Comparison of ENCODE assay signal across 16 cellular contexts in genomic region chr1:170114916-170115315, GRCh38. TPM values are rescaled to one million over a fixed set of nuclear protein-coding genes. Genes with fewer than 3 reads are reported as not detected.
DNase-seq lines count a peak whose midpoint lies in the region; ATAC-seq, FAIRE-seq and TF ChIP-seq lines count a peak whose summit lies in the region.
"Had no signal": no experiment of that assay in that cellular context is flagged by ENCODE, and none has a peak within 500 bp of the region (broad histone marks: within the 10 kb centered on the region; RNA-seq: fewer than 3 reads in every experiment).

No MANE protein-coding gene starts in this region.

- no peak overlapping the region for H3K27ac ChIP-seq in GM23338 (ENCODE audit: low read depth)
- no peak overlapping the region for H3K27ac ChIP-seq in neural progenitor cell
- H3K27ac ChIP-seq in kidney (ENCODE audit: low read depth in 2 of 2, low read length in 2 of 2): no peak overlapping the region
- H3K27ac ChIP-seq: dorsolateral prefrontal cortex, suprapubic skin had no signal

- H3K9me2 ChIP-seq in GM23338 (ENCODE audit: insufficient read depth): no peaks in the 10 kb centered on the region

- TF ChIP-seq CTCF in GM23338 (conservative IDR thresholded peaks at IDR 0.05; ENCODE audit: low read depth in 2 of 2) (no peak), neural progenitor cell (IDR thresholded peaks at IDR 0.05) (no peak), kidney (IDR thresholded peaks at IDR 0.05; ENCODE audit: borderline replicate concordance, extremely low read depth, insufficient read depth) (no peak)

- H3K4me3 ChIP-seq in GM23338 (no peak overlapping the region), neural progenitor cell (no peak overlapping the region), kidney (ENCODE audit: low read length in 2 of 2) (no peak overlapping the region)
- H3K4me3 ChIP-seq: dorsolateral prefrontal cortex, suprapubic skin had no signal

- H3K27me3 ChIP-seq in GM23338 (ENCODE audit: insufficient read depth): no peaks in the 10 kb centered on the region
- H3K27me3 ChIP-seq in neural progenitor cell: no peaks in the 10 kb centered on the region
- H3K27me3 ChIP-seq: suprapubic skin had no signal

- H3K27me3 Mint-ChIP-seq in GM23338 (ENCODE audit: insufficient read depth, low read depth, poor library complexity): no peaks in the 10 kb centered on the region
- no peaks in the 10 kb centered on the region for H3K27me3 Mint-ChIP-seq in neural progenitor cell (ENCODE audit: insufficient read depth, low read depth)

- ATAC-seq in GM23338: no peak
- no peak for ATAC-seq in HG03108 (IDR thresholded peaks at IDR 0.05; ENCODE audit: unreplicated experiment)

- H3K27ac Mint-ChIP-seq in GM23338 (no peak overlapping the region), neural progenitor cell (no peak overlapping the region)
- H3K27ac Mint-ChIP-seq: activated naive CD4-positive, alpha-beta T cell treated with anti-CD3 and anti-CD28 coated beads, Interleukin-2, amount 50 U/mL, for 24 hours; memory B cell had no signal

- H2AFZ ChIP-seq in GM23338 (no peak overlapping the region), neural progenitor cell (replicated peaks) (no peak overlapping the region)

- H3K9ac ChIP-seq in neural progenitor cell (no peak overlapping the region), kidney (ENCODE audit: low read length in 2 of 2) (no peak overlapping the region)

- no peaks in the 10 kb centered on the region for H3K4me1 ChIP-seq in GM23338 (ENCODE audit: insufficient read depth)
- no peaks in the 10 kb centered on the region for H3K4me1 ChIP-seq in neural progenitor cell
- H3K4me1 ChIP-seq in kidney (ENCODE audit: control insufficient read depth in 1 of 2, insufficient read depth in 1 of 2, low read depth in 1 of 2, low read length in 2 of 2): no peaks in the 10 kb centered on the region
- H3K4me1 ChIP-seq: suprapubic skin had no signal

- H4K20me1 ChIP-seq in GM23338 (replicated peaks; ENCODE audit: insufficient read depth) (no peaks in the 10 kb centered on the region), neural progenitor cell (ENCODE audit: low read depth) (no peaks in the 10 kb centered on the region)

- H3K4me2 ChIP-seq in GM23338 (no peak overlapping the region), neural progenitor cell (no peak overlapping the region)

- FAIRE-seq in kidney (lab: Jason Lieb, UNC): no peak

- H3K36me3 Mint-ChIP-seq in GM23338 (ENCODE audit: low read depth): peaks cover 21% of the 10 kb centered on the region
- no peaks in the 10 kb centered on the region for H3K36me3 Mint-ChIP-seq in neural progenitor cell

- H3K4me3 Mint-ChIP-seq in GM23338 (no peak overlapping the region), neural progenitor cell (no peak overlapping the region)
- H3K4me3 Mint-ChIP-seq: activated naive CD4-positive, alpha-beta T cell treated with anti-CD3 and anti-CD28 coated beads, Interleukin-2, amount 50 U/mL, for 24 hours; memory B cell had no signal

- peak; percentile 18 for DNase-seq in GM23338 (ENCODE audit: low spot score)
- peak; percentile 62 for DNase-seq in OCI-M1 (lab: John Stamatoyannopoulos, UW)
- peak; percentile 37 for DNase-seq in dermis blood vessel endothelial cell
- DNase-seq in neural progenitor cell (ENCODE audit: low spot score): peak; percentile 57
- no peak for DNase-seq in 8988T
- no peak for DNase-seq in kidney
- no peak for DNase-seq in hypothalamus (lab: John Stamatoyannopoulos, UW)
- DNase-seq: dorsolateral prefrontal cortex, head of caudate nucleus, NCI-H1417, NCI-H774 had no signal

- H3K9me3 Mint-ChIP-seq in GM23338 (peaks cover 57% of the 10 kb centered on the region), neural progenitor cell (peaks cover 7% of the 10 kb centered on the region)

- no peaks in the 10 kb centered on the region for H3K9me3 ChIP-seq in neural progenitor cell (ENCODE audit: low read depth)
- peaks cover 0 to 2% of the 10 kb centered on the region in 2 donors for H3K9me3 ChIP-seq in kidney (ENCODE audit: control insufficient read depth in 1 of 2, low read length in 2 of 2)
- H3K9me3 ChIP-seq: suprapubic skin had no signal

- H3F3A ChIP-seq in GM23338 (replicated peaks; ENCODE audit: low read depth): no peaks in the 10 kb centered on the region
- H3F3A ChIP-seq in neural progenitor cell (ENCODE audit: low read depth): no peaks in the 10 kb centered on the region

- H3K4me1 Mint-ChIP-seq in GM23338: no peaks in the 10 kb centered on the region
- H3K4me1 Mint-ChIP-seq in neural progenitor cell: no peaks in the 10 kb centered on the region
- H3K4me1 Mint-ChIP-seq: activated naive CD4-positive, alpha-beta T cell treated with anti-CD3 and anti-CD28 coated beads, Interleukin-2, amount 50 U/mL, for 24 hours; memory B cell had no signal

- intact Hi-C loops in kidney (cut with DNase I): no loop called here

- H3K36me3 ChIP-seq in GM23338 (ENCODE audit: insufficient read depth) (no peaks in the 10 kb centered on the region), neural progenitor cell (no peaks in the 10 kb centered on the region), kidney (ENCODE audit: control insufficient read depth in 1 of 2, insufficient read depth in 2 of 2, low read length in 2 of 2) (no peaks in the 10 kb centered on the region)
- H3K36me3 ChIP-seq: suprapubic skin had no signal

- H3K79me2 ChIP-seq in GM23338 (replicated peaks; ENCODE audit: insufficient read depth) (no peaks in the 10 kb centered on the region), neural progenitor cell (ENCODE audit: low read depth) (no peaks in the 10 kb centered on the region)

TF ChIP-seq in GM23338, 12 proteins besides CTCF, POLR2A, EP300 and RAD21:
- TF ChIP-seq NANOG (IDR thresholded peaks at IDR 0.05; ENCODE audit: borderline replicate concordance) (no peak), ZNF114 (CRISPR knock-in tag; IDR thresholded peaks at IDR 0.05) (no peak), REST (IDR thresholded peaks at IDR 0.05; ENCODE audit: unreplicated experiment) (peak; percentile 69)
TF ChIP-seq in GM23338: peak in this region for 1.

RNA-seq across cellular contexts. Expression of gene NTMT2, which starts 30.8 kb away (rescaled TPM):
- total RNA-seq in GM23338 (2014; rRNA removed; shearing (Covaris generic)): not detected in 2 replicates
- polyA plus RNA-seq in GM23338 (2016; fragmentation: Nextera tagmentation; extraction: Ambion mirVana): 0.45 and 0.48 TPM in 2 replicates
- total RNA-seq in dermis blood vessel endothelial cell: not detected in 2 replicates
- not detected in 2 replicates for total RNA-seq in neural progenitor cell (ENCODE audit: low replicate concordance)
- total RNA-seq in kidney: not detected
- not detected for polyA plus RNA-seq in kidney (ENCODE audit: insufficient read depth, low read depth, low replicate concordance)
- total RNA-seq: pulmonary artery endothelial cell, suprapubic skin had no signal

RNA-seq across cellular contexts. Expression of gene KIFAP3, which starts 40.4 kb away (rescaled TPM):
- total RNA-seq in GM23338 (2014; rRNA removed; shearing (Covaris generic)): 3.1 and 5.2 TPM in 2 replicates
- 2.0 and 2.7 TPM in 2 replicates for polyA plus RNA-seq in GM23338 (2016; fragmentation: Nextera tagmentation; extraction: Ambion mirVana)
- total RNA-seq in dermis blood vessel endothelial cell: 20.1 and 23.1 TPM in 2 replicates
- total RNA-seq in neural progenitor cell (ENCODE audit: low replicate concordance): 5.0 and 7.7 TPM in 2 replicates
- 32.9 TPM for total RNA-seq in kidney
- 31.6 TPM for polyA plus RNA-seq in kidney (ENCODE audit: insufficient read depth, low read depth, low replicate concordance)

Comparison
In these comparisons a context has a peak if more than half of its experiments do, and no peak if none do; other contexts are left out.
1. DNase-seq: peak in GM23338 (single experiment), OCI-M1 (single experiment), dermis blood vessel endothelial cell (single experiment) and neural progenitor cell (single experiment); none in 8988T (single experiment), kidney (single experiment) and hypothalamus (0 of 51).